In the genomic region with DNA sequence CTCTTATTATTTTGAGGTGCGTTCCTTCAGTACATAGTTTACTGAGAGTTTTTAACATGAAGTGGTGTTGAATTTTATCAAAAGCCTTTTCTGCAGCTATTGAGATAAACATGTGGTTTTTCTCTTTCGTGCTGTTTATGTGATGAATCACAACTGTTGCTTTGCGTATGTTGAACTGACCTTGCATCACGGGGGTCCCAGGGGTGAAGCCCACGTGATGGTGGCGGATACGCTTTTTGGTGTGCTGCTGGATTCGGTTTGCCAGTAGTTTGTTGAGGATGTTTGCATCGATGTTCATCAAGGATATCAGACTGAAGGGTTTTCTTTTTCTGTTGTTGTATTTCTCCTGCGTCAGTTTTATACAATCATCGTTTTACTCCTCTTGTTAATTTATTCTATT, we compare ENCODE assay signal across 24 cellular contexts. TPM values are rescaled to one million over a fixed set of nuclear protein-coding genes. Genes with fewer than 3 reads are reported as not detected.
DNase-seq lines count a peak whose midpoint lies in the region; ATAC-seq and TF ChIP-seq lines count a peak whose summit lies in the region.
"Had no signal": no experiment of that assay in that cellular context is flagged by ENCODE, and none has a peak within 500 bp of the region (broad histone marks: within the 10 kb centered on the region; RNA-seq: fewer than 3 reads in every experiment).

No MANE protein-coding gene starts in this region.

- no peak overlapping the region for H2BK15ac ChIP-seq in IMR-90 (ENCODE audit: low read depth, low read length)

- no peak overlapping the region for H3K56ac ChIP-seq in IMR-90 (ENCODE audit: extremely low read depth, insufficient read depth, low read length)

- POLR2A ChIA-PET in IMR-90 (lab: Charles Lee; ENCODE audit: unreplicated experiment) (no interaction called here), PC-3 (lab: Charles Lee; ENCODE audit: unreplicated experiment) (no interaction called here)

- no peaks in the 10 kb centered on the region for H3K79me2 ChIP-seq in PC-3 (ENCODE audit: low read length)

- H3K36me3 ChIP-seq in IMR-90 (ENCODE audit: control insufficient read depth, insufficient read depth, low read length) (no peaks in the 10 kb centered on the region), PC-3 (ENCODE audit: low read depth, low read length) (no peaks in the 10 kb centered on the region)
- H3K36me3 ChIP-seq: BE2C; BLaER1 treated with 17β-estradiol and CSF1 and Interleukin-3, amounts not matched to agents 10 nM and 100 nM had no signal

- H3K27ac ChIP-seq in IMR-90 (ENCODE audit: insufficient read depth, low read length): no peak overlapping the region
- no peak overlapping the region for H3K27ac ChIP-seq in PC-3 (ENCODE audit: low read length)
- H3K27ac ChIP-seq: A549; BLaER1 treated with 17β-estradiol and CSF1 and Interleukin-3, amounts not matched to agents 10 nM and 100 nM; GM23248 had no signal

- H3K4me3 ChIP-seq in IMR-90 (ENCODE audit: insufficient read depth, low read depth, low read length): no peak overlapping the region
- no peak overlapping the region for H3K4me3 ChIP-seq in choroid plexus epithelial cell (ENCODE audit: low read depth, low read length)
- H3K4me3 ChIP-seq in PC-3 (ENCODE audit: low read length): no peak overlapping the region
- H3K4me3 ChIP-seq: A549; BLaER1 treated with 17β-estradiol and CSF1 and Interleukin-3, amounts not matched to agents 10 nM and 100 nM; GM12878; GM23248 had no signal

- CTCF ChIA-PET in IMR-90 (lab: Yijun Ruan, JAX): no interaction called here
- CTCF ChIA-PET in PC-3 (lab: Charles Lee): no interaction called here

- intact Hi-C loops in left ventricle myocardium superior (cut with micrococcal nuclease): no loop called here
- intact Hi-C loops in Right ventricle myocardium inferior (cut with DNase I): no loop called here
- intact Hi-C loops in IMR-90 (cut with micrococcal nuclease): no loop called here
- intact Hi-C loops in PC-3 (cut with micrococcal nuclease): no loop called here

- TF ChIP-seq POLR2A in IMR-90 (IDR thresholded peaks at IDR 0.05; ENCODE audit: low read depth, low read length): no peak

- no peak overlapping the region for H2AK9ac ChIP-seq in IMR-90 (replicated peaks; ENCODE audit: low read depth, low read length, poor library complexity)

- H2AK5ac ChIP-seq in IMR-90 (ENCODE audit: low read depth, low read length): no peak overlapping the region

- BruUV-seq in IMR-90 (replicated peaks; lab: Mats Ljungman, UMichigan) (no TSS peak), PC-3 (replicated peaks; lab: Mats Ljungman, UMichigan) (no TSS peak)

- TF ChIP-seq CTCF in IMR-90 (conservative IDR thresholded peaks at IDR 0.05; ENCODE audit: low read depth, low read length) (no peak), choroid plexus epithelial cell (conservative IDR thresholded peaks at IDR 0.05; ENCODE audit: low read depth, low read length) (no peak), PC-3 (conservative IDR thresholded peaks at IDR 0.05; ENCODE audit: low read depth, low read length) (no peak)

- no peaks in the 10 kb centered on the region for H3K4me1 ChIP-seq in IMR-90 (ENCODE audit: control insufficient read depth, insufficient read depth, low read length)
- H3K4me1 ChIP-seq in PC-3 (ENCODE audit: insufficient read depth, low read length): no peaks in the 10 kb centered on the region
- H3K4me1 ChIP-seq: A549; BE2C; BLaER1 treated with 17β-estradiol and CSF1 and Interleukin-3, amounts not matched to agents 10 nM and 100 nM had no signal

- WGBS in IMR-90 (ENCODE audit: extremely low coverage in 2 of 2, insufficient read length in 1 of 2), 2 experiments: 33% methylated on average over 1 of the region's 11 CpGs; no CpG with 5 or more reads in 1 of the 2 experiments

- H2BK5ac ChIP-seq in IMR-90 (ENCODE audit: low read depth, low read length, poor library complexity, severe bottlenecking): no peak overlapping the region

- no peak overlapping the region for H4K91ac ChIP-seq in IMR-90 (ENCODE audit: insufficient read depth, low read depth, low read length)

- no peaks in the 10 kb centered on the region for H3K79me1 ChIP-seq in IMR-90 (ENCODE audit: low read depth in 1 of 2, low read length in 2 of 2)

- H3K4ac ChIP-seq in IMR-90 (ENCODE audit: low read depth, low read length): no peak overlapping the region

- H4K5ac ChIP-seq in IMR-90 (ENCODE audit: low read depth, low read length): no peak overlapping the region

- H4K20me1 ChIP-seq in IMR-90 (ENCODE audit: insufficient read depth, low read length): no peaks in the 10 kb centered on the region
- no peaks in the 10 kb centered on the region for H4K20me1 ChIP-seq in PC-3 (ENCODE audit: low read length)
- H4K20me1 ChIP-seq: BLaER1 treated with 17β-estradiol and CSF1 and Interleukin-3, amounts not matched to agents 10 nM and 100 nM had no signal

- H3K14ac ChIP-seq in IMR-90 (replicated peaks; ENCODE audit: low read depth, low read length): no peak overlapping the region

- no peak overlapping the region for H3K4me2 ChIP-seq in IMR-90 (ENCODE audit: low read depth, low read length)
- no peak overlapping the region for H3K4me2 ChIP-seq in PC-3 (ENCODE audit: low read length)
- H3K4me2 ChIP-seq: A549; BLaER1 treated with 17β-estradiol and CSF1 and Interleukin-3, amounts not matched to agents 10 nM and 100 nM had no signal

- H3K9ac ChIP-seq in IMR-90 (ENCODE audit: low read depth, low read length) (no peak overlapping the region), PC-3 (ENCODE audit: low read length) (no peak overlapping the region)
- H3K9ac ChIP-seq: BLaER1 treated with 17β-estradiol and CSF1 and Interleukin-3, amounts not matched to agents 10 nM and 100 nM; GM23248 had no signal

- no peaks in the 10 kb centered on the region for H3K9me2 ChIP-seq in PC-3 (replicated peaks; ENCODE audit: low read length)

- H3K18ac ChIP-seq in IMR-90 (ENCODE audit: low read depth, low read length): no peak overlapping the region

- H3K9me3 ChIP-seq in IMR-90 (ENCODE audit: control insufficient read depth, insufficient read depth, low read length): peaks cover 2% of the 10 kb centered on the region
- H3K9me3 ChIP-seq in PC-3 (ENCODE audit: low read length): no peaks in the 10 kb centered on the region
- H3K9me3 ChIP-seq: A549, BE2C had no signal

- H3K23ac ChIP-seq in IMR-90 (ENCODE audit: low read depth, low read length): no peak overlapping the region

- H2AFZ ChIP-seq in IMR-90 (replicated peaks; ENCODE audit: low read length, poor library complexity): no peak overlapping the region
- H2AFZ ChIP-seq in PC-3 (ENCODE audit: low read length): no peak overlapping the region
- H2AFZ ChIP-seq: GM23248 had no signal

- DNase-seq in left ventricle myocardium superior (peak; percentile 31), Right ventricle myocardium inferior (ENCODE audit: missing footprints) (no peak), IMR-90 (peak; percentile 8), choroid plexus epithelial cell (ENCODE audit: low read depth) (peak; percentile 3), PC-3 (no peak)
- DNase-seq: 8988T; ACHN; AML-193; BE2C; CD4-positive, alpha-beta T cell; CD8-positive, alpha-beta memory T cell; DMS 273 treated with DMSO at 0.1 percent for 48 hours; DMS79; EL; GDM1; GM23248; H9 had no signal

- no peak for TF ChIP-seq RAD21 in IMR-90 (IDR thresholded peaks at IDR 0.05; ENCODE audit: low read length)

- no peak overlapping the region for H2BK20ac ChIP-seq in IMR-90 (ENCODE audit: low read depth, low read length)

- dilution Hi-C loops in IMR-90 (cut with HindIII; ENCODE audit: low sequenced_read_pairs, unreplicated experiment): no loop called here

- peaks cover 3% of the 10 kb centered on the region for H3K27me3 ChIP-seq in IMR-90 (ENCODE audit: control insufficient read depth, insufficient read depth, low read length)
- peaks cover 70% of the 10 kb centered on the region for H3K27me3 ChIP-seq in PC-3 (ENCODE audit: low read length)
- H3K27me3 ChIP-seq: BE2C; BLaER1 treated with 17β-estradiol and CSF1 and Interleukin-3, amounts not matched to agents 10 nM and 100 nM had no signal

- no peak for ATAC-seq in left ventricle myocardium superior
- ATAC-seq in Right ventricle myocardium inferior: no peak
- ATAC-seq in IMR-90 (ENCODE audit: low read depth): 0 out of 2 replicates have a peak, but pooled peaks have one; percentile 24
- no peak for ATAC-seq in HG03095 (IDR thresholded peaks at IDR 0.05; ENCODE audit: unreplicated experiment)
- ATAC-seq in PC-3: no peak
- ATAC-seq: A549, GM12878, HCT116 had no signal

- H2BK120ac ChIP-seq in IMR-90 (ENCODE audit: low read depth, low read length): no peak overlapping the region

- no peak overlapping the region for H4K8ac ChIP-seq in IMR-90 (ENCODE audit: low read depth in 2 of 2, low read length in 2 of 2)

- no peaks in the 10 kb centered on the region for H3K9me1 ChIP-seq in IMR-90 (ENCODE audit: insufficient read depth, low read length)

- in situ Hi-C loops in IMR-90 (cut with MboI; ENCODE audit: low sequenced_read_pairs): no loop called here

- no peaks in the 10 kb centered on the region for H3F3A ChIP-seq in PC-3 (ENCODE audit: low read length, unreplicated experiment)

RNA-seq across cellular contexts. Expression of a gene that starts 4.6 kb away (rescaled TPM):
- total RNA-seq in left ventricle myocardium superior: not detected
- not detected for total RNA-seq in Right ventricle myocardium inferior
- not detected in 2 replicates for total RNA-seq in IMR-90 (2012; rRNA removed)
- polyA plus RNA-seq in IMR-90 (2012; rRNA removed): not detected in 2 replicates
- polyA plus RNA-seq in IMR-90 (2012; cell fraction: cytosol; rRNA removed): not detected in 2 replicates
- not detected in 2 replicates for polyA plus RNA-seq in IMR-90 (2012; cell fraction: nucleus; rRNA removed; ENCODE audit: low replicate concordance)
- total RNA-seq in PC-3 (2014; rRNA removed): not detected in 2 replicates
- total RNA-seq: CD4-positive, alpha-beta T cell; CD8-positive, alpha-beta memory T cell; GM12878; GM23248; H1 had no signal
- polyA plus RNA-seq: A549; CD14-positive monocyte; CD8-positive, alpha-beta memory T cell; GM12878; GM23248; H1 had no signal

RNA-seq across cellular contexts. Expression of a gene that starts 21.6 kb away (rescaled TPM):
- total RNA-seq in left ventricle myocardium superior (not detected), Right ventricle myocardium inferior (not detected), IMR-90 (2012; rRNA removed) (not detected in 2 replicates), PC-3 (2014; rRNA removed) (not detected in 2 replicates)
- polyA plus RNA-seq in IMR-90 (2012; rRNA removed): not detected in 2 replicates
- not detected in 2 replicates for polyA plus RNA-seq in IMR-90 (2012; cell fraction: cytosol; rRNA removed)
- not detected in 2 replicates for polyA plus RNA-seq in IMR-90 (2012; cell fraction: nucleus; rRNA removed; ENCODE audit: low replicate concordance)
- total RNA-seq: CD4-positive, alpha-beta T cell; CD8-positive, alpha-beta memory T cell; GM12878; GM23248; H1; H9 had no signal
- polyA plus RNA-seq: A549; CD14-positive monocyte; CD8-positive, alpha-beta memory T cell; GM12878; GM23248 had no signal

RNA-seq across cellular contexts. Expression of a gene that starts 55.7 kb away (rescaled TPM):
- total RNA-seq in left ventricle myocardium superior (0.40 TPM), Right ventricle myocardium inferior (0.27 TPM), IMR-90 (2012; rRNA removed) (5.6 and 7.9 TPM in 2 replicates), PC-3 (2014; rRNA removed) (3.1 and 7.7 TPM in 2 replicates)
- 9.0 and 9.9 TPM in 2 replicates for polyA plus RNA-seq in IMR-90 (2012; rRNA removed)
- 1.6 and 1.8 TPM in 2 replicates for polyA plus RNA-seq in IMR-90 (2012; cell fraction: cytosol; rRNA removed)
- polyA plus RNA-seq in IMR-90 (2012; cell fraction: nucleus; rRNA removed; ENCODE audit: low replicate concordance): 3.9 and 11.9 TPM in 2 replicates

RNA-seq across cellular contexts. Expression of a gene that starts 57.9 kb away (rescaled TPM):
- total RNA-seq in left ventricle myocardium superior (0.10 TPM), Right ventricle myocardium inferior (0.19 TPM), IMR-90 (2012; rRNA removed) (2.0 and 5.8 TPM in 2 replicates), PC-3 (2014; rRNA removed) (3.5 and 4.6 TPM in 2 replicates)
- 1.9 and 2.1 TPM in 2 replicates for polyA plus RNA-seq in IMR-90 (2012; rRNA removed)
- 0.52 and 0.88 TPM in 2 replicates for polyA plus RNA-seq in IMR-90 (2012; cell fraction: cytosol; rRNA removed)
- polyA plus RNA-seq in IMR-90 (2012; cell fraction: nucleus; rRNA removed; ENCODE audit: low replicate concordance): 1.3 and 7.3 TPM in 2 replicates
- polyA plus RNA-seq: CD14-positive monocyte had no signal

Comparison
In these comparisons a context has a peak if more than half of its experiments do, and no peak if none do; other contexts are left out.
1. DNase-seq: peak in left ventricle myocardium superior (single experiment), IMR-90 (single experiment) and choroid plexus epithelial cell (single experiment); none in Right ventricle myocardium inferior (single experiment) and PC-3 (single experiment).